2 cellular contexts compared by ENCODE assay signal in the genomic region with DNA sequence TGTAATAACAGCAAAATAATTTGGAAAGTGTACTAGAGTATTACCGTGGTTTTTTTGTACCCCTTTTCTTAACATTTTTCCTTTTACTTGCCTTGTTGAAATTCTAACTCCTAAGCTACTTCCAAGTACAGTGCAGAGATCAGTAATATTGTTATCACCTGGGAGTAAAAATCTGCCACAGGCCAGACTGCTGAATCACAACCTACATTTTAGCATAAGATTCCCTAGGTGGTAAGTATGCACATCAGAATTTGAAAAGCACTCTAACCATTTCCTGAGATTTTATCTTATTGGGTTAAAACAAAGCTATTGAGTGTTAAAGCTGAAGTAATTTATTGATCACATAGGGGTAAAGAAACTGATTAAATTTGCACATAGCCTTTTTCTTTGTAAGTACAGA.
TF ChIP-seq lines count a peak whose summit lies in the region.

No MANE protein-coding gene starts in this region.

TF ChIP-seq in GM23338, 12 proteins besides CTCF, POLR2A, EP300 and RAD21 (continues in another document):
- TF ChIP-seq CREB1 (CRISPR knock-in tag; IDR thresholded peaks at IDR 0.05; ENCODE audit: low read depth) (no peak), EZH2 (IDR thresholded peaks at IDR 0.05; ENCODE audit: low read depth, unreplicated experiment) (no peak), EZH2phosphoT487 (IDR thresholded peaks at IDR 0.05; ENCODE audit: unreplicated experiment) (no peak), JUNB (IDR thresholded peaks at IDR 0.05; ENCODE audit: unreplicated experiment) (no peak), ZNF331 (CRISPR knock-in tag; IDR thresholded peaks at IDR 0.05; ENCODE audit: low read depth) (no peak), POLR2AphosphoS5 (IDR thresholded peaks at IDR 0.05; ENCODE audit: low read depth) (no peak), NANOG (IDR thresholded peaks at IDR 0.05; ENCODE audit: borderline replicate concordance) (no peak), STAT1 (IDR thresholded peaks at IDR 0.05; ENCODE audit: unreplicated experiment) (no peak), ZNF114 (CRISPR knock-in tag; IDR thresholded peaks at IDR 0.05) (no peak)
- TF ChIP-seq, protein P1, sequence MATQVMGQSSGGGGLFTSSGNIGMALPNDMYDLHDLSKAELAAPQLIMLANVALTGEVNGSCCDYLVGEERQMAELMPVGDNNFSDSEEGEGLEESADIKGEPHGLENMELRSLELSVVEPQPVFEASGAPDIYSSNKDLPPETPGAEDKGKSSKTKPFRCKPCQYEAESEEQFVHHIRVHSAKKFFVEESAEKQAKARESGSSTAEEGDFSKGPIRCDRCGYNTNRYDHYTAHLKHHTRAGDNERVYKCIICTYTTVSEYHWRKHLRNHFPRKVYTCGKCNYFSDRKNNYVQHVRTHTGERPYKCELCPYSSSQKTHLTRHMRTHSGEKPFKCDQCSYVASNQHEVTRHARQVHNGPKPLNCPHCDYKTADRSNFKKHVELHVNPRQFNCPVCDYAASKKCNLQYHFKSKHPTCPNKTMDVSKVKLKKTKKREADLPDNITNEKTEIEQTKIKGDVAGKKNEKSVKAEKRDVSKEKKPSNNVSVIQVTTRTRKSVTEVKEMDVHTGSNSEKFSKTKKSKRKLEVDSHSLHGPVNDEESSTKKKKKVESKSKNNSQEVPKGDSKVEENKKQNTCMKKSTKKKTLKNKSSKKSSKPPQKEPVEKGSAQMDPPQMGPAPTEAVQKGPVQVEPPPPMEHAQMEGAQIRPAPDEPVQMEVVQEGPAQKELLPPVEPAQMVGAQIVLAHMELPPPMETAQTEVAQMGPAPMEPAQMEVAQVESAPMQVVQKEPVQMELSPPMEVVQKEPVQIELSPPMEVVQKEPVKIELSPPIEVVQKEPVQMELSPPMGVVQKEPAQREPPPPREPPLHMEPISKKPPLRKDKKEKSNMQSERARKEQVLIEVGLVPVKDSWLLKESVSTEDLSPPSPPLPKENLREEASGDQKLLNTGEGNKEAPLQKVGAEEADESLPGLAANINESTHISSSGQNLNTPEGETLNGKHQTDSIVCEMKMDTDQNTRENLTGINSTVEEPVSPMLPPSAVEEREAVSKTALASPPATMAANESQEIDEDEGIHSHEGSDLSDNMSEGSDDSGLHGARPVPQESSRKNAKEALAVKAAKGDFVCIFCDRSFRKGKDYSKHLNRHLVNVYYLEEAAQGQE (IDR thresholded peaks at IDR 0.05; ENCODE audit: unreplicated experiment) = no peak
- TF ChIP-seq, protein P2, sequence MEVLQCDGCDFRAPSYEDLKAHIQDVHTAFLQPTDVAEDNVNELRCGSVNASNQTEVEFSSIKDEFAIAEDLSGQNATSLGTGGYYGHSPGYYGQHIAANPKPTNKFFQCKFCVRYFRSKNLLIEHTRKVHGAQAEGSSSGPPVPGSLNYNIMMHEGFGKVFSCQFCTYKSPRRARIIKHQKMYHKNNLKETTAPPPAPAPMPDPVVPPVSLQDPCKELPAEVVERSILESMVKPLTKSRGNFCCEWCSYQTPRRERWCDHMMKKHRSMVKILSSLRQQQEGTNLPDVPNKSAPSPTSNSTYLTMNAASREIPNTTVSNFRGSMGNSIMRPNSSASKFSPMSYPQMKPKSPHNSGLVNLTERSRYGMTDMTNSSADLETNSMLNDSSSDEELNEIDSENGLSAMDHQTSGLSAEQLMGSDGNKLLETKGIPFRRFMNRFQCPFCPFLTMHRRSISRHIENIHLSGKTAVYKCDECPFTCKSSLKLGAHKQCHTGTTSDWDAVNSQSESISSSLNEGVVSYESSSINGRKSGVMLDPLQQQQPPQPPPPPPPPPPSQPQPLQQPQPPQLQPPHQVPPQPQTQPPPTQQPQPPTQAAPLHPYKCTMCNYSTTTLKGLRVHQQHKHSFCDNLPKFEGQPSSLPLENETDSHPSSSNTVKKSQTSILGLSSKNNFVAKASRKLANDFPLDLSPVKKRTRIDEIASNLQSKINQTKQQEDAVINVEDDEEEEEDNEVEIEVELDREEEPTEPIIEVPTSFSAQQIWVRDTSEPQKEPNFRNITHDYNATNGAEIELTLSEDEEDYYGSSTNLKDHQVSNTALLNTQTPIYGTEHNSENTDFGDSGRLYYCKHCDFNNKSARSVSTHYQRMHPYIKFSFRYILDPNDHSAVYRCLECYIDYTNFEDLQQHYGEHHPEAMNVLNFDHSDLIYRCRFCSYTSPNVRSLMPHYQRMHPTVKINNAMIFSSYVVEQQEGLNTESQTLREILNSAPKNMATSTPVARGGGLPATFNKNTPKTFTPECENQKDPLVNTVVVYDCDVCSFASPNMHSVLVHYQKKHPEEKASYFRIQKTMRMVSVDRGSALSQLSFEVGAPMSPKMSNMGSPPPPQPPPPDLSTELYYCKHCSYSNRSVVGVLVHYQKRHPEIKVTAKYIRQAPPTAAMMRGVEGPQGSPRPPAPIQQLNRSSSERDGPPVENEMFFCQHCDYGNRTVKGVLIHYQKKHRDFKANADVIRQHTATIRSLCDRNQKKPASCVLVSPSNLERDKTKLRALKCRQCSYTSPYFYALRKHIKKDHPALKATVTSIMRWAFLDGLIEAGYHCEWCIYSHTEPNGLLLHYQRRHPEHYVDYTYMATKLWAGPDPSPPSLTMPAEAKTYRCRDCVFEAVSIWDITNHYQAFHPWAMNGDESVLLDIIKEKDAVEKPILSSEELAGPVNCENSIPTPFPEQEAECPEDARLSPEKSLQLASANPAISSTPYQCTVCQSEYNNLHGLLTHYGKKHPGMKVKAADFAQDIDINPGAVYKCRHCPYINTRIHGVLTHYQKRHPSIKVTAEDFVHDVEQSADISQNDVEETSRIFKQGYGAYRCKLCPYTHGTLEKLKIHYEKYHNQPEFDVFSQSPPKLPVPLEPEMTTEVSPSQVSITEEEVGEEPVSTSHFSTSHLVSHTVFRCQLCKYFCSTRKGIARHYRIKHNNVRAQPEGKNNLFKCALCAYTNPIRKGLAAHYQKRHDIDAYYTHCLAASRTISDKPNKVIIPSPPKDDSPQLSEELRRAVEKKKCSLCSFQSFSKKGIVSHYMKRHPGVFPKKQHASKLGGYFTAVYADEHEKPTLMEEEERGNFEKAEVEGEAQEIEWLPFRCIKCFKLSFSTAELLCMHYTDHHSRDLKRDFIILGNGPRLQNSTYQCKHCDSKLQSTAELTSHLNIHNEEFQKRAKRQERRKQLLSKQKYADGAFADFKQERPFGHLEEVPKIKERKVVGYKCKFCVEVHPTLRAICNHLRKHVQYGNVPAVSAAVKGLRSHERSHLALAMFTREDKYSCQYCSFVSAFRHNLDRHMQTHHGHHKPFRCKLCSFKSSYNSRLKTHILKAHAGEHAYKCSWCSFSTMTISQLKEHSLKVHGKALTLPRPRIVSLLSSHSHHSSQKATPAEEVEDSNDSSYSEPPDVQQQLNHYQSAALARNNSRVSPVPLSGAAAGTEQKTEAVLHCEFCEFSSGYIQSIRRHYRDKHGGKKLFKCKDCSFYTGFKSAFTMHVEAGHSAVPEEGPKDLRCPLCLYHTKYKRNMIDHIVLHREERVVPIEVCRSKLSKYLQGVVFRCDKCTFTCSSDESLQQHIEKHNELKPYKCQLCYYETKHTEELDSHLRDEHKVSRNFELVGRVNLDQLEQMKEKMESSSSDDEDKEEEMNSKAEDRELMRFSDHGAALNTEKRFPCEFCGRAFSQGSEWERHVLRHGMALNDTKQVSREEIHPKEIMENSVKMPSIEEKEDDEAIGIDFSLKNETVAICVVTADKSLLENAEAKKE (CRISPR knock-in tag; IDR thresholded peaks at IDR 0.05) = no peak

TF ChIP-seq in K562, 482 proteins besides CTCF, POLR2A, EP300 and RAD21 (continues in another document):
- TF ChIP-seq, protein P3, sequence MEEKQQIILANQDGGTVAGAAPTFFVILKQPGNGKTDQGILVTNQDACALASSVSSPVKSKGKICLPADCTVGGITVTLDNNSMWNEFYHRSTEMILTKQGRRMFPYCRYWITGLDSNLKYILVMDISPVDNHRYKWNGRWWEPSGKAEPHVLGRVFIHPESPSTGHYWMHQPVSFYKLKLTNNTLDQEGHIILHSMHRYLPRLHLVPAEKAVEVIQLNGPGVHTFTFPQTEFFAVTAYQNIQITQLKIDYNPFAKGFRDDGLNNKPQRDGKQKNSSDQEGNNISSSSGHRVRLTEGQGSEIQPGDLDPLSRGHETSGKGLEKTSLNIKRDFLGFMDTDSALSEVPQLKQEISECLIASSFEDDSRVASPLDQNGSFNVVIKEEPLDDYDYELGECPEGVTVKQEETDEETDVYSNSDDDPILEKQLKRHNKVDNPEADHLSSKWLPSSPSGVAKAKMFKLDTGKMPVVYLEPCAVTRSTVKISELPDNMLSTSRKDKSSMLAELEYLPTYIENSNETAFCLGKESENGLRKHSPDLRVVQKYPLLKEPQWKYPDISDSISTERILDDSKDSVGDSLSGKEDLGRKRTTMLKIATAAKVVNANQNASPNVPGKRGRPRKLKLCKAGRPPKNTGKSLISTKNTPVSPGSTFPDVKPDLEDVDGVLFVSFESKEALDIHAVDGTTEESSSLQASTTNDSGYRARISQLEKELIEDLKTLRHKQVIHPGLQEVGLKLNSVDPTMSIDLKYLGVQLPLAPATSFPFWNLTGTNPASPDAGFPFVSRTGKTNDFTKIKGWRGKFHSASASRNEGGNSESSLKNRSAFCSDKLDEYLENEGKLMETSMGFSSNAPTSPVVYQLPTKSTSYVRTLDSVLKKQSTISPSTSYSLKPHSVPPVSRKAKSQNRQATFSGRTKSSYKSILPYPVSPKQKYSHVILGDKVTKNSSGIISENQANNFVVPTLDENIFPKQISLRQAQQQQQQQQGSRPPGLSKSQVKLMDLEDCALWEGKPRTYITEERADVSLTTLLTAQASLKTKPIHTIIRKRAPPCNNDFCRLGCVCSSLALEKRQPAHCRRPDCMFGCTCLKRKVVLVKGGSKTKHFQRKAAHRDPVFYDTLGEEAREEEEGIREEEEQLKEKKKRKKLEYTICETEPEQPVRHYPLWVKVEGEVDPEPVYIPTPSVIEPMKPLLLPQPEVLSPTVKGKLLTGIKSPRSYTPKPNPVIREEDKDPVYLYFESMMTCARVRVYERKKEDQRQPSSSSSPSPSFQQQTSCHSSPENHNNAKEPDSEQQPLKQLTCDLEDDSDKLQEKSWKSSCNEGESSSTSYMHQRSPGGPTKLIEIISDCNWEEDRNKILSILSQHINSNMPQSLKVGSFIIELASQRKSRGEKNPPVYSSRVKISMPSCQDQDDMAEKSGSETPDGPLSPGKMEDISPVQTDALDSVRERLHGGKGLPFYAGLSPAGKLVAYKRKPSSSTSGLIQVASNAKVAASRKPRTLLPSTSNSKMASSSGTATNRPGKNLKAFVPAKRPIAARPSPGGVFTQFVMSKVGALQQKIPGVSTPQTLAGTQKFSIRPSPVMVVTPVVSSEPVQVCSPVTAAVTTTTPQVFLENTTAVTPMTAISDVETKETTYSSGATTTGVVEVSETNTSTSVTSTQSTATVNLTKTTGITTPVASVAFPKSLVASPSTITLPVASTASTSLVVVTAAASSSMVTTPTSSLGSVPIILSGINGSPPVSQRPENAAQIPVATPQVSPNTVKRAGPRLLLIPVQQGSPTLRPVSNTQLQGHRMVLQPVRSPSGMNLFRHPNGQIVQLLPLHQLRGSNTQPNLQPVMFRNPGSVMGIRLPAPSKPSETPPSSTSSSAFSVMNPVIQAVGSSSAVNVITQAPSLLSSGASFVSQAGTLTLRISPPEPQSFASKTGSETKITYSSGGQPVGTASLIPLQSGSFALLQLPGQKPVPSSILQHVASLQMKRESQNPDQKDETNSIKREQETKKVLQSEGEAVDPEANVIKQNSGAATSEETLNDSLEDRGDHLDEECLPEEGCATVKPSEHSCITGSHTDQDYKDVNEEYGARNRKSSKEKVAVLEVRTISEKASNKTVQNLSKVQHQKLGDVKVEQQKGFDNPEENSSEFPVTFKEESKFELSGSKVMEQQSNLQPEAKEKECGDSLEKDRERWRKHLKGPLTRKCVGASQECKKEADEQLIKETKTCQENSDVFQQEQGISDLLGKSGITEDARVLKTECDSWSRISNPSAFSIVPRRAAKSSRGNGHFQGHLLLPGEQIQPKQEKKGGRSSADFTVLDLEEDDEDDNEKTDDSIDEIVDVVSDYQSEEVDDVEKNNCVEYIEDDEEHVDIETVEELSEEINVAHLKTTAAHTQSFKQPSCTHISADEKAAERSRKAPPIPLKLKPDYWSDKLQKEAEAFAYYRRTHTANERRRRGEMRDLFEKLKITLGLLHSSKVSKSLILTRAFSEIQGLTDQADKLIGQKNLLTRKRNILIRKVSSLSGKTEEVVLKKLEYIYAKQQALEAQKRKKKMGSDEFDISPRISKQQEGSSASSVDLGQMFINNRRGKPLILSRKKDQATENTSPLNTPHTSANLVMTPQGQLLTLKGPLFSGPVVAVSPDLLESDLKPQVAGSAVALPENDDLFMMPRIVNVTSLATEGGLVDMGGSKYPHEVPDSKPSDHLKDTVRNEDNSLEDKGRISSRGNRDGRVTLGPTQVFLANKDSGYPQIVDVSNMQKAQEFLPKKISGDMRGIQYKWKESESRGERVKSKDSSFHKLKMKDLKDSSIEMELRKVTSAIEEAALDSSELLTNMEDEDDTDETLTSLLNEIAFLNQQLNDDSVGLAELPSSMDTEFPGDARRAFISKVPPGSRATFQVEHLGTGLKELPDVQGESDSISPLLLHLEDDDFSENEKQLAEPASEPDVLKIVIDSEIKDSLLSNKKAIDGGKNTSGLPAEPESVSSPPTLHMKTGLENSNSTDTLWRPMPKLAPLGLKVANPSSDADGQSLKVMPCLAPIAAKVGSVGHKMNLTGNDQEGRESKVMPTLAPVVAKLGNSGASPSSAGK (IDR thresholded peaks at IDR 0.05) = no peak
- TF ChIP-seq RB1 (IDR thresholded peaks at IDR 0.05; ENCODE audit: low read depth) = no peak
- no peak for TF ChIP-seq EP400 (IDR thresholded peaks at IDR 0.05)
- no peak for TF ChIP-seq KHSRP (IDR thresholded peaks at IDR 0.05)
- no peak for TF ChIP-seq ZC3H11A (IDR thresholded peaks at IDR 0.05; ENCODE audit: low read depth, low read length)
- TF ChIP-seq JUN (IDR thresholded peaks at IDR 0.05; ENCODE audit: borderline replicate concordance, low read depth, low read length) = no peak
- TF ChIP-seq JUN (CRISPR knock-in tag; IDR thresholded peaks at IDR 0.05; ENCODE audit: borderline replicate concordance) = no peak
- TF ChIP-seq ZKSCAN1 (IDR thresholded peaks at IDR 0.05; ENCODE audit: low read depth, low read length) = no peak
- TF ChIP-seq CBFA2T3 (IDR thresholded peaks at IDR 0.05) = no peak
- TF ChIP-seq GTF2A2 (tag; IDR thresholded peaks at IDR 0.05) = no peak
- TF ChIP-seq HCFC1 (IDR thresholded peaks at IDR 0.05; ENCODE audit: low read depth, low read length) = no peak
- TF ChIP-seq RFX5 (IDR thresholded peaks at IDR 0.05; ENCODE audit: low read depth, low read length) = no peak
- no peak for TF ChIP-seq GTF2F1 (IDR thresholded peaks at IDR 0.05; ENCODE audit: low read depth, low read length)
- TF ChIP-seq, protein P4, sequence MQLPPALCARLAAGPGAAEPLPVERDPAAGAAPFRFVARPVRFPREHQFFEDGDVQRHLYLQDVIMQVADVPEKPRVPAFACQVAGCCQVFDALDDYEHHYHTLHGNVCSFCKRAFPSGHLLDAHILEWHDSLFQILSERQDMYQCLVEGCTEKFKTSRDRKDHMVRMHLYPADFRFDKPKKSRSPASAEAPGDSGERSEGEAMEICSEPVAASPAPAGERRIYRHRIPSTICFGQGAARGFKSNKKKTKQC (CRISPR knock-in tag; IDR thresholded peaks at IDR 0.05) = no peak
- TF ChIP-seq ELF4 (CRISPR knock-in tag; IDR thresholded peaks at IDR 0.05) = no peak
- no peak for TF ChIP-seq ZNF24 (IDR thresholded peaks at IDR 0.05)
- TF ChIP-seq, protein P5, sequence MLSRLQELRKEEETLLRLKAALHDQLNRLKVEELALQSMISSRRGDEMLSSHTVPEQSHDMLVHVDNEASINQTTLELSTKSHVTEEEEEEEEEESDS (CRISPR knock-in tag; IDR thresholded peaks at IDR 0.05) = no peak
- TF ChIP-seq, protein P6, sequence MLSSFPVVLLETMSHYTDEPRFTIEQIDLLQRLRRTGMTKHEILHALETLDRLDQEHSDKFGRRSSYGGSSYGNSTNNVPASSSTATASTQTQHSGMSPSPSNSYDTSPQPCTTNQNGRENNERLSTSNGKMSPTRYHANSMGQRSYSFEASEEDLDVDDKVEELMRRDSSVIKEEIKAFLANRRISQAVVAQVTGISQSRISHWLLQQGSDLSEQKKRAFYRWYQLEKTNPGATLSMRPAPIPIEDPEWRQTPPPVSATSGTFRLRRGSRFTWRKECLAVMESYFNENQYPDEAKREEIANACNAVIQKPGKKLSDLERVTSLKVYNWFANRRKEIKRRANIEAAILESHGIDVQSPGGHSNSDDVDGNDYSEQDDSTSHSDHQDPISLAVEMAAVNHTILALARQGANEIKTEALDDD (IDR thresholded peaks at IDR 0.05) = no peak
